8 cellular contexts compared by ENCODE assay signal in the genomic region with DNA sequence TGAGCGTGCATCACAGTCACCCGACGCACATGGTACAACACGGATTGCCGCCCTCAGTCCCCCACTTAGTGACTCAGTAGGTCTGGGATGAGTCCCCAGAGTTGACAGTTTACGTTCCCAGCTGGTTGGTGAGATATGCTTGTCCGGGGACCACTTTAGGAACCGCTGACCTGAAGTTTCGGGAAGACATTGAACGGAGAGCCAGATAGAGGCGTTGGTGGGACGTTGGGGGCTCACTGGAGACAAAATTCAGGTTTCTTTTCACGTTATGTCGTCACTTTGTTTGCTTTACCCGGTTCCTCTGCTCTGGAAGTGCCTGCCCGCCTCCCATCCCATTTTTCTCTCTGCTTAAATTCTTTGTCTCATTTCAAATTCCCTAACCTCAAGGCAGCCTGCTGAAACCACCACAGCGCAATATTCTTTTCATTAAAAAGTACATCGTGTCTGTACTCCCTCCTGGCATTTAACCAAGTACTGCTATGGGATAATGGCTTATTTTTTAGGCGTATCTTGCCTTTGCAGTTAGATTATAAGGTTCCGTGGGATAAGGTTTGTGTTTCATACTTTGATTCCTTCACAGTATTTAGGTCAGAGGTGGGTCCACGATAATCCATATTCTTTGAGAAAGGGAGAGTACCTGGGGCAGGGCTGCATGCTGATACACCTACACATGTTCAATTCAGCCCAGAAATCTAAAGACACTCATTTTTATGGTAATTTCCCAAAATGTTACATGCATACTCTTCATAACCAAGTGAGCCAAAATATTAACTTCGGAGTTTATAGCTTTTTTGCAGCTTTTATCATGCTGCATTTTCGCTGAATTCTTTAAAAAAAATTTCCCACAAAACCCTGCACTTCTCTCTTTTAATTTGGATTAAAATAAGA. TPM values are rescaled to one million over a fixed set of nuclear protein-coding genes. Genes with fewer than 3 reads are reported as not detected.
DNase-seq lines count a peak whose midpoint lies in the region; ATAC-seq lines count a peak whose summit lies in the region.

No MANE protein-coding gene starts in this region.

- no peaks in the 10 kb centered on the region for H3K27me3 Mint-ChIP-seq in activated naive CD4-positive, alpha-beta T cell treated with anti-CD3 and anti-CD28 coated beads, Interleukin-2, amount 50 U/mL, for 24 hours
- no peaks in the 10 kb centered on the region for H3K27me3 Mint-ChIP-seq in activated T-helper 17 cell treated with anti-CD3 and anti-CD28 coated beads, Interleukin-2, amount 50 U/mL, for 72 hours

- H3K27ac ChIP-seq in stomach smooth muscle (ENCODE audit: low read length): peak overlapping the region; percentile 66

- peak overlapping the region; percentile 80 to 93 for H3K9ac ChIP-seq in stomach smooth muscle (ENCODE audit: low read length in 2 of 2)

- peak overlapping the region; percentile 89 for H3K4me3 Mint-ChIP-seq in activated naive CD4-positive, alpha-beta T cell treated with anti-CD3 and anti-CD28 coated beads, Interleukin-2, amount 50 U/mL, for 24 hours
- H3K4me3 Mint-ChIP-seq in activated T-helper 17 cell treated with anti-CD3 and anti-CD28 coated beads, Interleukin-2, amount 50 U/mL, for 72 hours: peak overlapping the region; percentile 92

- H3K4me3 ChIP-seq in iPS-18c (ENCODE audit: insufficient read depth, low read depth, low read length) (peak overlapping the region; percentile 81), stomach smooth muscle (ENCODE audit: low read length in 2 of 2) (peak overlapping the region; percentile 78 to 98)

- no peaks in the 10 kb centered on the region for H3K27me3 ChIP-seq in stomach smooth muscle (ENCODE audit: control insufficient read depth in 1 of 2, insufficient read depth in 2 of 2, low read length in 2 of 2)

- no peaks in the 10 kb centered on the region for H3K9me3 Mint-ChIP-seq in activated naive CD4-positive, alpha-beta T cell treated with anti-CD3 and anti-CD28 coated beads, Interleukin-2, amount 50 U/mL, for 24 hours
- no peaks in the 10 kb centered on the region for H3K9me3 Mint-ChIP-seq in activated T-helper 17 cell treated with anti-CD3 and anti-CD28 coated beads, Interleukin-2, amount 50 U/mL, for 72 hours

- peaks cover 4 to 6% of the 10 kb centered on the region in 2 donors for H3K36me3 ChIP-seq in stomach smooth muscle (ENCODE audit: control insufficient read depth in 2 of 2, insufficient read depth in 2 of 2, low read length in 2 of 2)

- peaks cover 3% of the 10 kb centered on the region for H3K9me3 ChIP-seq in iPS-18c (ENCODE audit: control insufficient read depth, insufficient read depth, low read length)
- no peaks in the 10 kb centered on the region for H3K9me3 ChIP-seq in stomach smooth muscle (ENCODE audit: control insufficient read depth in 2 of 2, low read length in 2 of 2)

- DNase-seq in activated naive CD4-positive, alpha-beta T cell treated with Interleukin-2 at 50 U/mL for 16 hours: no peak
- DNase-seq in OCI-M2 (lab: John Stamatoyannopoulos, UW; ENCODE audit: unreplicated experiment): no peak
- DNase-seq in SIG-M5 (lab: John Stamatoyannopoulos, UW): no peak

- H3K4me1 Mint-ChIP-seq in activated naive CD4-positive, alpha-beta T cell treated with anti-CD3 and anti-CD28 coated beads, Interleukin-2, amount 50 U/mL, for 24 hours: peaks cover 65% of the 10 kb centered on the region
- H3K4me1 Mint-ChIP-seq in activated T-helper 17 cell treated with anti-CD3 and anti-CD28 coated beads, Interleukin-2, amount 50 U/mL, for 72 hours: peaks cover 40% of the 10 kb centered on the region

- H3K36me3 Mint-ChIP-seq in activated naive CD4-positive, alpha-beta T cell treated with anti-CD3 and anti-CD28 coated beads, Interleukin-2, amount 50 U/mL, for 24 hours: peaks cover 2% of the 10 kb centered on the region
- H3K36me3 Mint-ChIP-seq in activated T-helper 17 cell treated with anti-CD3 and anti-CD28 coated beads, Interleukin-2, amount 50 U/mL, for 72 hours (ENCODE audit: low read depth): peaks cover 38% of the 10 kb centered on the region

- peaks cover 14% of the 10 kb centered on the region for H3K4me1 ChIP-seq in stomach smooth muscle (ENCODE audit: control insufficient read depth, insufficient read depth, low read length)

- peak; percentile 68 for ATAC-seq in activated T-helper 17 cell treated with anti-CD3 and anti-CD28 coated beads, Interleukin-2, amount 50 U/mL, for 72 hours (replicated peaks)
- no peak for ATAC-seq in HG03196 (IDR thresholded peaks at IDR 0.05; ENCODE audit: unreplicated experiment)

- H3K27ac Mint-ChIP-seq in activated naive CD4-positive, alpha-beta T cell treated with anti-CD3 and anti-CD28 coated beads, Interleukin-2, amount 50 U/mL, for 24 hours: peak overlapping the region; percentile 97
- H3K27ac Mint-ChIP-seq in activated T-helper 17 cell treated with anti-CD3 and anti-CD28 coated beads, Interleukin-2, amount 50 U/mL, for 72 hours: peak overlapping the region; percentile 92

RNA-seq across cellular contexts. Expression of a gene that starts 0.9 kb away (rescaled TPM):
- total RNA-seq in activated T-helper 17 cell treated with anti-CD3 and anti-CD28 coated beads, Interleukin-2, amount 50 U/mL, for 72 hours: 1 to 10 TPM; 3.8 to 4.6 TPM

RNA-seq across cellular contexts. Expression of a gene that starts 10.9 kb away (rescaled TPM):
- 1,000 to 10,000 TPM; 1,422 to 1,820 TPM for total RNA-seq in activated T-helper 17 cell treated with anti-CD3 and anti-CD28 coated beads, Interleukin-2, amount 50 U/mL, for 72 hours
